14 cellular contexts compared by ENCODE assay signal in the genomic region with DNA sequence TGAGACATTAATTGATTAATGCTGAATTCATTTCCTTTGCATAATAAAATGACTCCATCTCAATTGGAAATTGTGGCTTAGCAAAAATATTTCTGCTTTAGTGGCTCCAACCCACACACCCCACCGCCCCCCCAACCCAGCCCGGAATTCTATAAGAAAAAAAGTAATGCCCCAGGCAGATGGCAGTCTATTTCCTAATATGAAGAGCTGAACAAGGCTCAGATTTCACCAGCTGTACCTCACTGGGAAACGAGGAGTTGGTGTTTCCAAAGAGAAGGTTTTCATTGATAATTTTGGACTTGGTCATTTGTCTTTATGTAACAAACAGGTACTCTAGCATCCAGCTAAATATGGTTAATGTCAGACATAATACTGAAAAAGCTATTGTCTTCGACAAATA.
"Had no signal": no experiment of that assay in that cellular context is flagged by ENCODE, and none has a peak within 500 bp of the region (broad histone marks: within the 10 kb centered on the region; RNA-seq: fewer than 3 reads in every experiment).

No MANE protein-coding gene starts in this region.

- H3K27me3 ChIP-seq: adrenal gland, esophagus muscularis mucosa, heart right ventricle, upper lobe of left lung had no signal

- H3K4me3 ChIP-seq: adrenal gland, esophagus muscularis mucosa, heart right ventricle, thoracic aorta, upper lobe of left lung had no signal

- H3K4me1 ChIP-seq: adrenal gland, upper lobe of left lung had no signal

- DNase-seq: activated CD4-positive, alpha-beta T cell treated with anti-CD3 and anti-CD28 coated beads, Interleukin-2, amount 50 U/mL, for 4 hours; activated gamma-delta T cell; activated T-cell treated with anti-CD3 and anti-CD28 coated beads, Interleukin-2, amount 50 U/mL, for 72 hours; adrenal gland; effector CD8-positive, alpha-beta T cell; heart right ventricle; immature natural killer cell; left ventricle myocardium superior; occipital lobe; retina; stimulated activated naive B cell treated with anti-CD40 and anti-IgM and Interleukin-4, amounts not matched to agents 10 μg/mL and 1 μg/mL and 100 μg/mL, for 72 hours; upper lobe of left lung had no signal

- H3K27ac ChIP-seq: adrenal gland, esophagus muscularis mucosa, heart right ventricle, thoracic aorta, upper lobe of left lung had no signal

- H3K36me3 ChIP-seq: adrenal gland, thoracic aorta, upper lobe of left lung had no signal

- H3K9me3 ChIP-seq: adrenal gland, esophagus muscularis mucosa, heart right ventricle, thoracic aorta, upper lobe of left lung had no signal
